ENCODE assay signal across 30 cellular contexts in the genomic region with DNA sequence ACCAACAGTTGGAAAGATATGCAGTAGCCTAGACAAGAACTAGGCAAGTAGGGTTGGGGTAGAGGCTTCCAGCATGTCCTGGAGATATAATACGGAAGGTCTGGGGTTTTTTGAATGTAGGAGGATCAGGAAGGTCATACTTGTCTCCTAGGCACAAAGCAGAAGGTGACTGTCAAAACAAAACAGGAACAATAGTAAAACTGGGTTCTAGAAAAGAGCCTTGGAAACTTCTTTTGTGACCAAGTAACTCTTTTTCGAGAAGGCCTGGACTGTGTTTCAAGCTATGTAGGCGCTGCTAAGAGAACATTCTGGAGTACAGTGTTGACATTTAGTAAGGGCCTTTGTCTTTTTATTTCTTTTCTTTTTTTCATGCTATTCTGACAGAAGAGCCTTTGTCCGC.
"Had no signal": no experiment of that assay in that cellular context is flagged by ENCODE, and none has a peak within 500 bp of the region (broad histone marks: within the 10 kb centered on the region; RNA-seq: fewer than 3 reads in every experiment).

No MANE protein-coding gene starts in this region.

- ATAC-seq: activated T-helper 17 cell treated with anti-CD3 and anti-CD28 coated beads, Interleukin-2, amount 50 U/mL, for 72 hours; PC-3; SK-N-SH treated with all-trans-retinoic acid at 6 μM for 48 hours had no signal

- H3K27me3 Mint-ChIP-seq: activated CD4-positive, alpha-beta memory T cell treated with anti-CD3 and anti-CD28 coated beads for 36 hours; activated CD4-positive, alpha-beta T cell treated with anti-CD3 and anti-CD28 coated beads, Interleukin-2, amount 10 ng/mL, durations not matched to agents 7 days and 5 days; activated naive CD4-positive, alpha-beta T cell treated with anti-CD3 and anti-CD28 coated beads, Interleukin-2, amount 10 ng/mL, durations not matched to agents 7 days and 5 days; activated naive CD8-positive, alpha-beta T cell treated with anti-CD3 and anti-CD28 coated beads for 36 hours; activated T-helper 17 cell treated with anti-CD3 and anti-CD28 coated beads, Interleukin-2, amount 50 U/mL, for 72 hours had no signal

- H3K4me3 ChIP-seq: cardiac muscle cell, MG63, SJSA1 had no signal

- FAIRE-seq: RCC 7860, TTC549 had no signal

- H3K27ac Mint-ChIP-seq: activated CD4-positive, alpha-beta memory T cell treated with anti-CD3 and anti-CD28 coated beads for 36 hours; activated CD4-positive, alpha-beta T cell treated with anti-CD3 and anti-CD28 coated beads, Interleukin-2, amount 10 ng/mL, durations not matched to agents 7 days and 5 days; activated naive CD4-positive, alpha-beta T cell treated with anti-CD3 and anti-CD28 coated beads, Interleukin-2, amount 10 ng/mL, durations not matched to agents 7 days and 5 days; activated naive CD8-positive, alpha-beta T cell treated with anti-CD3 and anti-CD28 coated beads for 36 hours; activated T-helper 17 cell treated with anti-CD3 and anti-CD28 coated beads, Interleukin-2, amount 50 U/mL, for 72 hours; T-helper 1 cell treated with Interleukin-12 subunit alpha and Interleukin-12 subunit beta and Interleukin-4 antibody, amounts not matched to agents 30 μg/mL and 1 μg/mL, for 36 hours had no signal

- H3K27ac ChIP-seq: brain microvascular endothelial cell, cardiac muscle cell, SJSA1, VCaP had no signal

- DNase-seq: activated CD4-positive, alpha-beta memory T cell treated with anti-CD3 and anti-CD28 coated beads for 36 hours; activated CD4-positive, alpha-beta T cell treated with anti-CD3 and anti-CD28 coated beads, Interleukin-2, amount 10 ng/mL, durations not matched to agents 7 days and 5 days; activated CD4-positive, CD25-positive, alpha-beta regulatory T cell; activated gamma-delta T cell; activated naive CD4-positive, alpha-beta T cell treated with anti-CD3 and anti-CD28 coated beads, Interleukin-2, amount 10 ng/mL, durations not matched to agents 7 days and 5 days; activated naive CD8-positive, alpha-beta T cell treated with anti-CD3 and anti-CD28 coated beads for 36 hours; activated T-cell treated with anti-CD3 and anti-CD28 coated beads for 4 hours; activated T-cell treated with anti-CD3 and anti-CD28 coated beads, Interleukin-2, amount 50 U/mL, for 48 hours; brain microvascular endothelial cell; MG63; MV-4-11; NCI-H1105; NCI-H1436; NCI-H1694 treated with DMSO at 0.1 percent for 48 hours; NCI-H2029 treated with DMSO at 0.1 percent for 48 hours; NCI-H510A treated with DMSO at 0.1 percent for 48 hours; NCI-H69; NK-92 treated with Interleukin-12 subunit alpha and Interleukin-12 subunit beta, amount 100 ng/mL, for 24 hours; PC-3; SHP77; SW 1271; T-helper 9 cell had no signal

- H3K4me3 Mint-ChIP-seq: activated CD4-positive, alpha-beta memory T cell treated with anti-CD3 and anti-CD28 coated beads for 36 hours; activated CD4-positive, alpha-beta T cell treated with anti-CD3 and anti-CD28 coated beads, Interleukin-2, amount 10 ng/mL, durations not matched to agents 7 days and 5 days; activated naive CD4-positive, alpha-beta T cell treated with anti-CD3 and anti-CD28 coated beads, Interleukin-2, amount 10 ng/mL, durations not matched to agents 7 days and 5 days; activated naive CD8-positive, alpha-beta T cell treated with anti-CD3 and anti-CD28 coated beads for 36 hours; activated T-helper 17 cell treated with anti-CD3 and anti-CD28 coated beads, Interleukin-2, amount 50 U/mL, for 72 hours; T-helper 1 cell treated with Interleukin-12 subunit alpha and Interleukin-12 subunit beta and Interleukin-4 antibody, amounts not matched to agents 30 μg/mL and 1 μg/mL, for 36 hours had no signal

- H3K36me3 Mint-ChIP-seq: activated CD4-positive, alpha-beta memory T cell treated with anti-CD3 and anti-CD28 coated beads for 36 hours; activated naive CD4-positive, alpha-beta T cell treated with anti-CD3 and anti-CD28 coated beads, Interleukin-2, amount 10 ng/mL, durations not matched to agents 7 days and 5 days; activated naive CD8-positive, alpha-beta T cell treated with anti-CD3 and anti-CD28 coated beads for 36 hours had no signal

- H3K9me3 Mint-ChIP-seq: activated CD4-positive, alpha-beta memory T cell treated with anti-CD3 and anti-CD28 coated beads for 36 hours; activated CD4-positive, alpha-beta T cell treated with anti-CD3 and anti-CD28 coated beads, Interleukin-2, amount 10 ng/mL, durations not matched to agents 7 days and 5 days; activated naive CD4-positive, alpha-beta T cell treated with anti-CD3 and anti-CD28 coated beads, Interleukin-2, amount 10 ng/mL, durations not matched to agents 7 days and 5 days; activated naive CD8-positive, alpha-beta T cell treated with anti-CD3 and anti-CD28 coated beads for 36 hours; activated T-helper 17 cell treated with anti-CD3 and anti-CD28 coated beads, Interleukin-2, amount 50 U/mL, for 72 hours had no signal
